19 cellular contexts compared by ENCODE assay signal in genomic region chr2:102111823-102112222, GRCh38. TPM values are rescaled to one million over a fixed set of nuclear protein-coding genes. Genes with fewer than 3 reads are reported as not detected.
DNase-seq lines count a peak whose midpoint lies in the region; ATAC-seq, FAIRE-seq and TF ChIP-seq lines count a peak whose summit lies in the region.
"Had no signal": no experiment of that assay in that cellular context is flagged by ENCODE, and none has a peak within 500 bp of the region (broad histone marks: within the 10 kb centered on the region; RNA-seq: fewer than 3 reads in every experiment).

No MANE protein-coding gene starts in this region.

- H3K27me3 ChIP-seq in ACC112 (ENCODE audit: insufficient read depth, low read length): no peaks in the 10 kb centered on the region
- H3K27me3 ChIP-seq in H9 (ENCODE audit: insufficient read depth, low read length): no peaks in the 10 kb centered on the region
- H3K27me3 ChIP-seq in H1 (replicated peaks in 1 of 4; ENCODE audit: control insufficient read depth in 3 of 4, extremely low read depth in 1 of 4, insufficient read depth in 3 of 4, low read length in 3 of 4): no peaks in the 10 kb centered on the region
- H3K27me3 ChIP-seq in mesendoderm (ENCODE audit: insufficient read depth, low read length, poor library complexity): no peaks in the 10 kb centered on the region
- H3K27me3 ChIP-seq: stomach had no signal

- H3K56ac ChIP-seq in H9 (ENCODE audit: insufficient read length, low read depth, low read length): no peak overlapping the region
- H3K56ac ChIP-seq in H1 (replicated peaks; ENCODE audit: insufficient read length, low read depth, low read length): no peak overlapping the region
- H3K56ac ChIP-seq in mesendoderm (ENCODE audit: low read length): no peak overlapping the region

- no peak overlapping the region for H3K23ac ChIP-seq in H9 (ENCODE audit: insufficient read length, low read depth, low read length)
- H3K23ac ChIP-seq in H1 (ENCODE audit: insufficient read length): no peak overlapping the region
- H3K23ac ChIP-seq in mesendoderm (ENCODE audit: low read length): no peak overlapping the region

- POLR2A ChIA-PET in H1 (lab: Charles Lee; ENCODE audit: partially characterized antibody): interaction anchor here (0.8 kb wide), 1 partner anchor 31 kb away, joined by 3 read pairs; the partner anchor contains the start of gene IL1R1

- DNase-seq in H9 (no peak), H1 (ENCODE audit: low read depth in 1 of 2, low spot score in 2 of 2) (no peak), mesendoderm (peak; percentile 65), amniotic stem cell (lab: John Stamatoyannopoulos, UW) (no peak)
- no peak for DNase-seq in activated CD8-positive, alpha-beta memory T cell treated with anti-CD3 and anti-CD28 coated beads, Interleukin-2, amount 50 U/mL, for 48 hours
- DNase-seq: activated CD4-positive, alpha-beta T cell treated with anti-CD3 and anti-CD28 coated beads, Interleukin-2, amount 50 U/mL, for 1 hour; activated T-cell treated with anti-CD3 and anti-CD28 coated beads, Interleukin-2, amount 50 U/mL, for 48 hours; AML-193; MV-4-11; NCI-H2029 treated with DMSO at 0.1 percent for 48 hours; NCI-H446 treated with DMSO at 0.1 percent for 48 hours; occipital lobe; stomach had no signal

- H2BK15ac ChIP-seq in H9 (ENCODE audit: low read depth, low read length): no peak overlapping the region
- H2BK15ac ChIP-seq in H1 (ENCODE audit: low read length): no peak overlapping the region
- H2BK15ac ChIP-seq in mesendoderm (replicated peaks; ENCODE audit: low read depth): no peak overlapping the region

- H3K9me3 Mint-ChIP-seq in H9: no peaks in the 10 kb centered on the region; a peak in 1 of 5 replicates
- H3K9me3 Mint-ChIP-seq: central memory CD8-positive, alpha-beta T cell had no signal

- peak overlapping the region; percentile 20 to 89 (median 78); a peak in 5 of 7 replicates for H3K27ac Mint-ChIP-seq in H9

- H4K20me1 ChIP-seq in H9 (ENCODE audit: control insufficient read depth, insufficient read depth, insufficient read length): no peaks in the 10 kb centered on the region
- H4K20me1 ChIP-seq in H1 (replicated peaks in 1 of 2; ENCODE audit: control insufficient read depth in 1 of 2, insufficient read depth in 2 of 2, low read length in 2 of 2): no peaks in the 10 kb centered on the region

- TF ChIP-seq POLR2A in H1 (IDR thresholded peaks at IDR 0.05; ENCODE audit: control extremely low read depth in 1 of 2, low read depth in 2 of 2, low read length in 2 of 2): no peak

- no peak overlapping the region for H3K4me2 ChIP-seq in H9 (ENCODE audit: insufficient read depth, insufficient read length, low read length)
- no peak overlapping the region; a peak in 1 of 4 replicates for H3K4me2 ChIP-seq in H1 (ENCODE audit: insufficient read depth in 1 of 2, low read depth in 2 of 2, low read length in 2 of 2)
- no peak overlapping the region for H3K4me2 ChIP-seq in mesendoderm (ENCODE audit: low read length)

- CTCF ChIA-PET in H1 (lab: Charles Lee; ENCODE audit: partially characterized antibody): interaction anchor here (0.9 to 1.8 kb wide), 2 partner anchors 92 to 123 kb away, joined by 3 to 7 read pairs; no protein-coding TSS in a partner anchor

- H2BK120ac ChIP-seq in H9 (ENCODE audit: low read depth, low read length, poor library complexity, severe bottlenecking) (no peak overlapping the region), H1 (replicated peaks; ENCODE audit: low read depth, low read length) (no peak overlapping the region), mesendoderm (ENCODE audit: low read depth, low read length) (no peak overlapping the region)

- no peak overlapping the region for H2AFZ ChIP-seq in ACC112 (ENCODE audit: low read length, unreplicated experiment)
- no peak overlapping the region for H2AFZ ChIP-seq in H9 (ENCODE audit: low read length)
- H2AFZ ChIP-seq in H1 (ENCODE audit: low read length): 0 out of 2 replicates have a peak overlapping the region, but pooled peaks have one; percentile 21

- H3T11ph ChIP-seq in H9 (ENCODE audit: low read length): no peak overlapping the region

- peaks cover 95% of the 10 kb centered on the region for H3K79me2 ChIP-seq in ACC112 (ENCODE audit: control insufficient read depth, insufficient read depth, low read length, unreplicated experiment)
- no peaks in the 10 kb centered on the region for H3K79me2 ChIP-seq in H9 (ENCODE audit: insufficient read depth, low read length)
- H3K79me2 ChIP-seq in H1 (ENCODE audit: control insufficient read depth in 1 of 2, insufficient read depth in 2 of 2, low read length in 2 of 2): no peaks in the 10 kb centered on the region
- no peaks in the 10 kb centered on the region for H3K79me2 ChIP-seq in mesendoderm (ENCODE audit: control insufficient read depth, insufficient read depth, low read length)

- peak overlapping the region; percentile 96 for H3K27ac ChIP-seq in ACC112 (ENCODE audit: low read depth, low read length)
- no peak overlapping the region for H3K27ac ChIP-seq in H9 (ENCODE audit: insufficient read length, low read depth, low read length)
- no peak overlapping the region for H3K27ac ChIP-seq in H1 (ENCODE audit: low read depth, low read length)
- H3K27ac ChIP-seq in mesendoderm (ENCODE audit: low read depth, low read length): no peak overlapping the region

- peaks cover 0 to 5% (median 4%) of the 10 kb centered on the region in 3 experiments; a peak in 2 of 7 replicates for H3K36me3 Mint-ChIP-seq in H9 (ENCODE audit: insufficient read depth in 1 of 3, low read depth in 3 of 3)

- no peak overlapping the region for H2BK20ac ChIP-seq in H9 (ENCODE audit: low read depth, low read length, poor library complexity, severe bottlenecking)
- H2BK20ac ChIP-seq in H1 (ENCODE audit: low read length): no peak overlapping the region

- H4K91ac ChIP-seq in H9 (ENCODE audit: insufficient read length, low read depth, low read length): no peak overlapping the region
- H4K91ac ChIP-seq in H1 (replicated peaks; ENCODE audit: insufficient read length, low read length): no peak overlapping the region

- H3K79me1 ChIP-seq in H9 (ENCODE audit: insufficient read depth, low read depth, low read length, poor library complexity, severe bottlenecking) (no peaks in the 10 kb centered on the region), H1 (ENCODE audit: low read depth, low read length) (no peaks in the 10 kb centered on the region), mesendoderm (ENCODE audit: low read length) (no peaks in the 10 kb centered on the region)

- H3K9me3 ChIP-seq in H9 (ENCODE audit: control insufficient read depth, low read depth, low read length) (no peaks in the 10 kb centered on the region), H1 (ENCODE audit: insufficient read depth in 2 of 2, low read depth in 1 of 2, low read length in 1 of 2) (no peaks in the 10 kb centered on the region)
- H3K9me3 ChIP-seq: stomach had no signal

- no peaks in the 10 kb centered on the region for H3K27me3 Mint-ChIP-seq in H9 (ENCODE audit: low read depth)

- no peaks in the 10 kb centered on the region for H3K23me2 ChIP-seq in H9 (ENCODE audit: insufficient read length, low read depth, low read length, poor library complexity, severe bottlenecking)
- peaks cover 2% of the 10 kb centered on the region; the same call in 1 of the 2 replicates for H3K23me2 ChIP-seq in H1 (ENCODE audit: low read depth, low read length)

- H4K5ac ChIP-seq in H9 (ENCODE audit: insufficient read length, low read depth, low read length) (no peak overlapping the region), H1 (ENCODE audit: insufficient read length, low read depth, low read length) (no peak overlapping the region), mesendoderm (ENCODE audit: low read length) (no peak overlapping the region)

- no peak overlapping the region for H2BK5ac ChIP-seq in H9 (ENCODE audit: insufficient read length, low read length)
- no peak overlapping the region for H2BK5ac ChIP-seq in H1 (ENCODE audit: low read depth, low read length)
- no peak overlapping the region for H2BK5ac ChIP-seq in mesendoderm (ENCODE audit: low read length)

- ATAC-seq in GM19324 (IDR thresholded peaks at IDR 0.05; ENCODE audit: low FRiP score, unreplicated experiment) (no peak), HG02623 (IDR thresholded peaks at IDR 0.05; ENCODE audit: unreplicated experiment) (no peak)
- ATAC-seq: left lobe of liver had no signal

- H3K14ac ChIP-seq in H9 (ENCODE audit: insufficient read depth, low read length) (no peak overlapping the region), H1 (ENCODE audit: insufficient read length) (no peak overlapping the region)

- TF ChIP-seq CTCF in H9 (conservative IDR thresholded peaks at IDR 0.05): no peak
- no peak for TF ChIP-seq CTCF in H1 (IDR thresholded peaks at IDR 0.05; ENCODE audit: control extremely low read depth in 1 of 3, insufficient read depth in 1 of 3, low read depth in 1 of 3, low read length in 3 of 3)

- no peak for FAIRE-seq in H1 (lab: Jason Lieb, UNC)

- H2BK12ac ChIP-seq in H9 (ENCODE audit: insufficient read length, low read depth, low read length): no peak overlapping the region
- H2BK12ac ChIP-seq in H1 (ENCODE audit: low read depth, low read length): no peak overlapping the region

- WGBS in H9 (ENCODE audit: extremely low coverage, insufficient read length, low lambda C conversion rate): no CpG with 5 or more reads among the region's 2 CpGs
- 82% methylated on average over 2 of the region's 2 CpGs; no CpG with 5 or more reads in 1 of the 2 experiments for WGBS in H1 (ENCODE audit: extremely low coverage in 1 of 2, insufficient coverage in 1 of 2, insufficient read length in 1 of 2, insufficient replicate concordance in 2 of 2, low coverage in 1 of 2, low lambda C conversion rate in 2 of 2, missing lambda C conversion rate in 1 of 2), 2 experiments
- no CpG with 5 or more reads among the region's 2 CpGs for WGBS in mesendoderm (ENCODE audit: extremely low coverage, insufficient coverage, low lambda C conversion rate)

- no peak for TF ChIP-seq EP300 in H1 (IDR thresholded peaks at IDR 0.05; ENCODE audit: borderline replicate concordance in 1 of 2, low read depth in 2 of 2, low read length in 2 of 2)

- no peak overlapping the region for H3K4me3 ChIP-seq in ACC112 (ENCODE audit: low read depth, low read length)
- H3K4me3 ChIP-seq in H1 (ENCODE audit: extremely low read depth in 1 of 4, insufficient read depth in 2 of 4, low read depth in 3 of 4, low read length in 4 of 4): no peak overlapping the region
- no peak overlapping the region for H3K4me3 ChIP-seq in mesendoderm (ENCODE audit: low read length)
- H3K4me3 ChIP-seq: stomach had no signal

- H4K8ac ChIP-seq in H9 (replicated peaks; ENCODE audit: insufficient read length, low read depth, low read length) (no peak overlapping the region), H1 (ENCODE audit: extremely low read depth, insufficient read depth, low read length) (no peak overlapping the region), mesendoderm (ENCODE audit: low read depth, low read length) (no peak overlapping the region)

- H3K18ac ChIP-seq in H9 (ENCODE audit: insufficient read length, low read depth, low read length): peak overlapping the region; percentile 80
- H3K18ac ChIP-seq in H1 (ENCODE audit: extremely low read depth, low read length): no peak overlapping the region
- no peak overlapping the region for H3K18ac ChIP-seq in mesendoderm (ENCODE audit: low read length)

- H3K4me1 ChIP-seq in ACC112 (ENCODE audit: control insufficient read depth, insufficient read depth, low read length, unreplicated experiment): peaks cover 89% of the 10 kb centered on the region
- H3K4me1 ChIP-seq in H9 (ENCODE audit: insufficient read depth, low read length): no peaks in the 10 kb centered on the region; the same call in 1 of the 2 replicates
- H3K4me1 ChIP-seq in H1 (replicated peaks in 1 of 4; ENCODE audit: control insufficient read depth in 3 of 4, insufficient read depth in 4 of 4, low read length in 3 of 4): peaks cover 0 to 4% (median under 1%) of the 10 kb centered on the region in 4 experiments; a peak in 2 of 7 replicates
- H3K4me1 ChIP-seq in mesendoderm (ENCODE audit: control insufficient read depth, low read depth, low read length): no peaks in the 10 kb centered on the region

- H3K9ac ChIP-seq in H9 (ENCODE audit: extremely low read depth, insufficient read length, low read length): no peak overlapping the region
- no peak overlapping the region for H3K9ac ChIP-seq in H1 (replicated peaks in 1 of 4; ENCODE audit: extremely low read depth in 1 of 4, low read depth in 3 of 4, low read length in 3 of 4)
- no peak overlapping the region for H3K9ac ChIP-seq in mesendoderm (ENCODE audit: low read length)

- no peak for TF ChIP-seq RAD21 in H1 (IDR thresholded peaks at IDR 0.05 in 1 of 2, conservative IDR thresholded peaks at IDR 0.05 in 1 of 2; ENCODE audit: low read depth in 2 of 2, low read length in 2 of 2)

- H3K4ac ChIP-seq in H9 (ENCODE audit: low read depth, low read length) (no peak overlapping the region), H1 (replicated peaks; ENCODE audit: insufficient read length, low read depth, low read length) (no peak overlapping the region), mesendoderm (ENCODE audit: low read depth, low read length) (no peak overlapping the region)

- peaks cover 17% of the 10 kb centered on the region in 2 experiments for H3K4me1 Mint-ChIP-seq in H9
- H3K4me1 Mint-ChIP-seq: central memory CD8-positive, alpha-beta T cell had no signal

- H3K36me3 ChIP-seq in ACC112 (ENCODE audit: insufficient read depth, low read length): peaks cover 73% of the 10 kb centered on the region
- no peaks in the 10 kb centered on the region for H3K36me3 ChIP-seq in H1 (ENCODE audit: control insufficient read depth in 2 of 4, insufficient read depth in 4 of 4, low read length in 3 of 4)
- no peaks in the 10 kb centered on the region for H3K36me3 ChIP-seq in mesendoderm (ENCODE audit: control insufficient read depth, insufficient read depth, low read length)

- peak overlapping the region in 1 of 2 experiments; percentile 23; a peak in 2 of 5 replicates for H3K4me3 Mint-ChIP-seq in H9
- H3K4me3 Mint-ChIP-seq: central memory CD8-positive, alpha-beta T cell had no signal

- H2AK5ac ChIP-seq in H9 (ENCODE audit: insufficient read length, low read length): no peak overlapping the region
- H2AK5ac ChIP-seq in H1 (ENCODE audit: low read depth, low read length): 0 out of 2 replicates have a peak overlapping the region, but pooled peaks have one; percentile 46
- no peak overlapping the region for H2AK5ac ChIP-seq in mesendoderm (ENCODE audit: low read length)

RNA-seq across cellular contexts. Expression of gene IL1R1, which starts 30.7 kb away (rescaled TPM):
- total RNA-seq in H9 (2021): 0.39 and 0.46 TPM in 2 replicates
- total RNA-seq in H1 (2021; fragmentation: NEBNext Ultra II Directional; extraction: Animal tissue kit (Norgen Biotek cat#: 25700)): 0.34 and 0.46 TPM in 2 replicates
- 0.19 and 0.47 TPM in 2 replicates for polyA plus RNA-seq in H1 (2011; rRNA removed)
- polyA plus RNA-seq in H1 (2011; cell fraction: cytosol; rRNA removed): 0.26 TPM
- 0.27 TPM for polyA plus RNA-seq in H1 (2011; cell fraction: nucleus; rRNA removed)
- polyA plus RNA-seq in H1 (2012, experiment 1 of 2): 0.07 to 0.39 TPM (median 0.13 TPM) in 4 replicates
- polyA plus RNA-seq in H1 (2012, experiment 2 of 2): not detected
- 0.45 TPM for polyA plus RNA-seq in H1 (2013, experiment 1 of 2)
- polyA plus RNA-seq in H1 (2013, experiment 2 of 2): 0.28 TPM
- 0.22 and 0.28 TPM in 2 replicates for polyA minus RNA-seq in H1 (2011; rRNA and poly(A)+ RNA removed)
- polyA minus RNA-seq in H1 (2011; cell fraction: cytosol; rRNA and poly(A)+ RNA removed): not detected
- polyA minus RNA-seq in H1 (2011; cell fraction: nucleus; rRNA and poly(A)+ RNA removed): 0.50 TPM
- polyA plus RNA-seq in mesendoderm (2013, experiment 1 of 2): 0.77 TPM
- polyA plus RNA-seq in mesendoderm (2013, experiment 2 of 2): 0.52 TPM
- total RNA-seq: G401 had no signal
